Comparison of ENCODE assay signal across 8 cellular contexts in the genomic region with DNA sequence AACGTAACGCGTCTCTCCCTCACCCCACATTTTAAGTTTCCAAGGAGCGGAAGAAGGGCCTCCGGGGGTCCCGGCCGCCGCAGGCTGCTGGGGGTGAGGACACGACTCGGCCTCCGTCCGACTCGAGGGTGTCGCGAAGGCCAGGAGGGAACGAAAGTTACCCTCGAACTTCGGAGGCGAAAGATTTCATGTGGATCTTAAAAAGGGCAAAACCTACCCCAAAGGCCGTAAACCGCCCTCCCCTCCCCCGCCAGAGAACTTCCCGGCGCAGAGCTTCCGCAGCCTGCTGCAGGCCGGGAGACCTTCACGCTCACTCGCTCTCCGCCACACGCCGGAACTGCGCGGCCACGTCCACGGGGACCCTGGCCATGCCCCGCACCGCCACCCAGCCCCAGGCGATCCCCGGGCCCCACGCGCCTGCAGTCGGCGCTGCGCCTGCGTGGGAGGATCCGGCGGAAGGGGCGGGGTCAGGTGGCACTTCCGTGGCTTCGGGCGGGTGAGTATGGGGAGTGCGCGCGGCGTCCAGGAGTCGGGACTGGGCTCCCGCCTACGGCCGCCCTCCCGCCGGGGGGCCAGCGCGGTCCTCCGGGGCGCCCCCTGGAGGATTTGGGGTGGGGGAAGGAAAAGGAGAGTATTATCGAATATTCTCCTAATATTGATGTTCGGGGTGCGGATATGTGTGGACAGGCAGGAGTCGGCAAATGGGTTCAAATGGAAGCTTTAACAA. TPM values are rescaled to one million over a fixed set of nuclear protein-coding genes. Genes with fewer than 3 reads are reported as not detected.
DNase-seq lines count a peak whose midpoint lies in the region; ATAC-seq and TF ChIP-seq lines count a peak whose summit lies in the region.

A gene (plus strand): TSS at position 474 of the 727 bp plus-strand sequence. CDS start 19,755 bp downstream, outside the sequence.

- H3K79me2 ChIP-seq in KMS-11 (ENCODE audit: insufficient read depth, low read depth), result peaks cover 18% of the 10 kb centered on the region

- DNase-seq in Daoy (ENCODE audit: low read depth) (peak; percentile 91), RPMI7951 (ENCODE audit: low read depth) (peak; percentile 89), fibroblast of mammary gland (ENCODE audit: low read depth) (peak; percentile 87)
- DNase-seq in natural killer cell treated with Interleukin-12 subunit alpha and Interleukin-12 subunit beta and Interleukin-15 and Interleukin-18, amount 100 ng/mL, for 72 hours (ENCODE audit: low spot score), result peak; percentile 98
- DNase-seq in stimulated activated naive CD8-positive, alpha-beta T cell treated with anti-CD3 and anti-CD28 coated beads, Interleukin-15, Interleukin-2, amounts not matched to agents 100 U/mL and 50 U/mL, for 24 hours, result peak; percentile 98

- H3K4me3 ChIP-seq in KMS-11 (IDR thresholded peaks at IDR 0.05; ENCODE audit: insufficient read depth, low read depth, low read length), result peak within 1 kb of the TSS; percentile 74
- peak within 1 kb of the TSS; percentile 90 for H3K4me3 ChIP-seq in fibroblast of mammary gland (ENCODE audit: control insufficient read depth, low read depth, low read length)

- H3K9me3 Mint-ChIP-seq in activated T-helper 17 cell treated with anti-CD3 and anti-CD28 coated beads, Interleukin-2, amount 50 U/mL, for 72 hours, result no peaks in the 10 kb centered on the region
- H3K9me3 Mint-ChIP-seq in natural killer cell treated with Interleukin-12 subunit alpha and Interleukin-12 subunit beta and Interleukin-15 and Interleukin-18, amount 100 ng/mL, for 72 hours, result peaks cover 8% of the 10 kb centered on the region

- peak within 1 kb of the TSS; percentile 95 for H3K4me3 Mint-ChIP-seq in activated T-helper 17 cell treated with anti-CD3 and anti-CD28 coated beads, Interleukin-2, amount 50 U/mL, for 72 hours
- peak within 1 kb of the TSS; percentile 91 for H3K4me3 Mint-ChIP-seq in natural killer cell treated with Interleukin-12 subunit alpha and Interleukin-12 subunit beta and Interleukin-15 and Interleukin-18, amount 100 ng/mL, for 72 hours

- peak; percentile 88 for ATAC-seq in GM21737 (IDR thresholded peaks at IDR 0.05; ENCODE audit: unreplicated experiment)
- ATAC-seq in activated T-helper 17 cell treated with anti-CD3 and anti-CD28 coated beads, Interleukin-2, amount 50 U/mL, for 72 hours (replicated peaks), result peak; percentile 92
- peak; percentile 96 to 99 for ATAC-seq in natural killer cell treated with Interleukin-12 subunit alpha and Interleukin-12 subunit beta and Interleukin-15 and Interleukin-18, amount 100 ng/mL, for 72 hours
- peak; percentile 94 for ATAC-seq in stimulated activated naive CD8-positive, alpha-beta T cell treated with anti-CD3 and anti-CD28 coated beads, Interleukin-15, Interleukin-2, amounts not matched to agents 100 U/mL and 50 U/mL, for 24 hours

- H3K27me3 Mint-ChIP-seq in activated T-helper 17 cell treated with anti-CD3 and anti-CD28 coated beads, Interleukin-2, amount 50 U/mL, for 72 hours, result no peaks in the 10 kb centered on the region
- H3K27me3 Mint-ChIP-seq in natural killer cell treated with Interleukin-12 subunit alpha and Interleukin-12 subunit beta and Interleukin-15 and Interleukin-18, amount 100 ng/mL, for 72 hours, result peaks cover 0 to 4% of the 10 kb centered on the region in 2 donors

- H3K4me1 Mint-ChIP-seq in activated T-helper 17 cell treated with anti-CD3 and anti-CD28 coated beads, Interleukin-2, amount 50 U/mL, for 72 hours, result peaks cover 26% of the 10 kb centered on the region
- H3K4me1 Mint-ChIP-seq in natural killer cell treated with Interleukin-12 subunit alpha and Interleukin-12 subunit beta and Interleukin-15 and Interleukin-18, amount 100 ng/mL, for 72 hours (ENCODE audit: low read depth in 2 of 2), result peaks cover 36 to 47% of the 10 kb centered on the region in 2 donors

- H3K9ac ChIP-seq in KMS-11, result peak within 1 kb of the TSS; percentile 97

- peaks cover 18% of the 10 kb centered on the region for H3K36me3 Mint-ChIP-seq in activated T-helper 17 cell treated with anti-CD3 and anti-CD28 coated beads, Interleukin-2, amount 50 U/mL, for 72 hours (ENCODE audit: low read depth)
- H3K36me3 Mint-ChIP-seq in natural killer cell treated with Interleukin-12 subunit alpha and Interleukin-12 subunit beta and Interleukin-15 and Interleukin-18, amount 100 ng/mL, for 72 hours, result peaks cover 13% of the 10 kb centered on the region

- no peaks in the 10 kb centered on the region for H3K36me3 ChIP-seq in KMS-11 (ENCODE audit: insufficient read depth)

- TF ChIP-seq CTCF in KMS-11 (conservative IDR thresholded peaks at IDR 0.05; ENCODE audit: low read depth, low read length) (peak; percentile 89), fibroblast of mammary gland (conservative IDR thresholded peaks at IDR 0.05; ENCODE audit: control insufficient read depth, insufficient read depth, low read depth, low read length) (peak; percentile 37)

- peak within 1 kb of the TSS; percentile 76 for H3K4me2 ChIP-seq in KMS-11

- H3K4me1 ChIP-seq in KMS-11 (ENCODE audit: low read depth, poor library complexity, severe bottlenecking), result peaks cover 27% of the 10 kb centered on the region

- H4K20me1 ChIP-seq in KMS-11 (ENCODE audit: insufficient read depth), result no peaks in the 10 kb centered on the region

- H3K27me3 ChIP-seq in KMS-11 (ENCODE audit: insufficient read depth, low read depth), result no peaks in the 10 kb centered on the region

- H2AFZ ChIP-seq in KMS-11 (ENCODE audit: low read depth), result peak within 1 kb of the TSS; percentile 74

- H3K27ac ChIP-seq in KMS-11, result peak within 1 kb of the TSS; percentile 95

- H3K27ac Mint-ChIP-seq in activated T-helper 17 cell treated with anti-CD3 and anti-CD28 coated beads, Interleukin-2, amount 50 U/mL, for 72 hours, result peak within 1 kb of the TSS; percentile 99
- H3K27ac Mint-ChIP-seq in natural killer cell treated with Interleukin-12 subunit alpha and Interleukin-12 subunit beta and Interleukin-15 and Interleukin-18, amount 100 ng/mL, for 72 hours, result peak within 1 kb of the TSS; percentile 88 to 98

RNA-seq across cellular contexts. Expression of the gene that starts here (rescaled TPM):
- 2.8 TPM in 2 replicates for total RNA-seq in Daoy (2014; rRNA removed; shearing (Covaris generic))
- 0.78 and 1.6 TPM in 2 replicates for total RNA-seq in RPMI7951 (2014; rRNA removed; shearing (Covaris generic))
- 10 to 100 TPM; 18.8 to 19.9 TPM for total RNA-seq in activated T-helper 17 cell treated with anti-CD3 and anti-CD28 coated beads, Interleukin-2, amount 50 U/mL, for 72 hours
- 10 to 100 TPM; 14.3 to 15.7 TPM for total RNA-seq in natural killer cell treated with Interleukin-12 subunit alpha and Interleukin-12 subunit beta and Interleukin-15 and Interleukin-18, amount 100 ng/mL, for 72 hours

Comparison
In these comparisons a context has a peak if more than half of its experiments do, and no peak if none do; other contexts are left out.
1. Peak in every context shown above with its lines: DNase-seq, ATAC-seq, H3K4me3 ChIP-seq and H3K27ac ChIP-seq.